ENCODE assay signal across 1 cellular context in genomic region chr22:21991309-21991596, GRCh38.
A peak's percentile ranks its signal among the peaks of the same experiment; 100 is the strongest.
TF ChIP-seq lines count a peak whose summit lies in the region.

No MANE protein-coding gene starts in this region.

TF ChIP-seq in K562, 482 proteins besides CTCF, POLR2A, EP300 and RAD21:
- TF ChIP-seq SNAPC5 (CRISPR knock-in tag; IDR thresholded peaks at IDR 0.05) (no peak), MLX (CRISPR knock-in tag; conservative IDR thresholded peaks at IDR 0.05) (peak in 1 of 2 experiments; percentile 76; a peak in 1 of 4 replicates), ZC3H4 (CRISPR knock-in tag; IDR thresholded peaks at IDR 0.05; ENCODE audit: borderline replicate concordance) (no peak), SMARCA4 (IDR thresholded peaks at IDR 0.05) (no peak), ZFP91 (CRISPR knock-in tag; IDR thresholded peaks at IDR 0.05) (0 out of 2 replicates have a peak, but pooled peaks have one; percentile 42), TBL1XR1 (IDR thresholded peaks at IDR 0.05; ENCODE audit: low read length in 2 of 2) (peak in 1 of 2 experiments; percentile 10; a peak in 1 of 4 replicates)
